ENCODE assay signal across 40 cellular contexts in the genomic region with DNA sequence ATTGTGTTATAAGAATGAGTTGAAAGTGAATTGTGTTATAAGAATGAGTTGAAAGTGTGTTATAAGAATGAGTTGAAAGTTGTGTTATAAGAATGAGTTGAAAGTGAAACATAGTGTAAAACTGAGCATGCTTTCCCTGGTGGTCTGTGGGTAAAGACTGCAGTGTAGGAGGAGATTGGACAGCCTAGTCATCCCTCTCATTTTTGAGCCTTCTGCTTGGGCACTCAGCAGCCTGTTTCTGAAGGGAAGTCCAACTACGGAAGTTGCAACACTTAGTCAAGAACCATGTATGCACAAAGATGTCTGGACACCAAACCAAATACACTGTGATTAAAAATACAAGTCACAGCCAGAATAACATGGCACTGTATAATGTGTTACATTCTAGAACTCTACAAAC.
DNase-seq lines count a peak whose midpoint lies in the region; ATAC-seq, FAIRE-seq and TF ChIP-seq lines count a peak whose summit lies in the region.
"Had no signal": no experiment of that assay in that cellular context is flagged by ENCODE, and none has a peak within 500 bp of the region (broad histone marks: within the 10 kb centered on the region; RNA-seq: fewer than 3 reads in every experiment).

No MANE protein-coding gene starts in this region.

- FAIRE-seq in GM12892 (lab: Jason Lieb, UNC) = peak; percentile 81
- FAIRE-seq: A549, RCC 7860 had no signal

- ATAC-seq in GM19455 (IDR thresholded peaks at IDR 0.05; ENCODE audit: unreplicated experiment) (peak; percentile 83), HG02981 (IDR thresholded peaks at IDR 0.05; ENCODE audit: unreplicated experiment) (peak; percentile 57)
- ATAC-seq: A549; gastroesophageal sphincter; left cardiac atrium; stimulated activated naive CD8-positive, alpha-beta T cell treated with anti-CD3 and anti-CD28 coated beads, Interleukin-15, Interleukin-2, amounts not matched to agents 100 U/mL and 50 U/mL, for 24 hours had no signal

- H3K36me3 ChIP-seq in tibial artery = no peaks in the 10 kb centered on the region
- H3K36me3 ChIP-seq: ascending aorta, cardiac muscle cell, esophagus squamous epithelium, gastroesophageal sphincter, ovary, vagina, WERI-Rb-1 had no signal

- no peaks in the 10 kb centered on the region for H3K4me1 ChIP-seq in tibial artery
- H3K4me1 ChIP-seq: A549, ascending aorta, esophagus squamous epithelium, testis, vagina had no signal

- no peaks in the 10 kb centered on the region for H3K36me3 Mint-ChIP-seq in CD14-positive monocyte
- H3K36me3 Mint-ChIP-seq: activated naive CD8-positive, alpha-beta T cell treated with anti-CD3 and anti-CD28 coated beads for 36 hours; CD8-positive, alpha-beta memory T cell had no signal

- intact Hi-C loops in CD14-positive monocyte (cut with micrococcal nuclease) (no loop called here), tibial artery (cut with DNase I; ENCODE audit: low total_unique reads) (no loop called here)

- no peak for TF ChIP-seq CTCF in NB4 (IDR thresholded peaks at IDR 0.05; ENCODE audit: low read depth, low read length)
- no peak for TF ChIP-seq CTCF in CD14-positive monocyte (IDR thresholded peaks at IDR 0.05)
- TF ChIP-seq CTCF in tibial artery (IDR thresholded peaks at IDR 0.05) = no peak

- no peak overlapping the region for H3K27ac ChIP-seq in tibial artery
- H3K27ac ChIP-seq: A549, ascending aorta, cardiac muscle cell, coronary artery, esophagus squamous epithelium, gastroesophageal sphincter, hepatocyte, ovary, testis, vagina, WERI-Rb-1 had no signal

- H3K27me3 Mint-ChIP-seq in CD14-positive monocyte (ENCODE audit: low read depth in 3 of 3) = peaks cover 0 to 1% (median 0%) of the 10 kb centered on the region in 3 donors
- H3K27me3 Mint-ChIP-seq: activated naive CD8-positive, alpha-beta T cell treated with anti-CD3 and anti-CD28 coated beads for 36 hours had no signal

- no peaks in the 10 kb centered on the region for H3K9me3 ChIP-seq in tibial artery
- H3K9me3 ChIP-seq: A549, ascending aorta, esophagus squamous epithelium, gastroesophageal sphincter, ovary, testis, vagina had no signal

- H3K27ac Mint-ChIP-seq in CD14-positive monocyte = no peak overlapping the region
- H3K27ac Mint-ChIP-seq: activated naive CD8-positive, alpha-beta T cell treated with anti-CD3 and anti-CD28 coated beads for 36 hours; B cell; CD8-positive, alpha-beta memory T cell; nephron progenitor cell had no signal

- H3K4me3 ChIP-seq in NB4 (ENCODE audit: low read depth, low read length) (no peak overlapping the region), tibial artery (no peak overlapping the region)
- H3K4me3 ChIP-seq: A549, ascending aorta, cardiac muscle cell, coronary artery, esophagus squamous epithelium, gastroesophageal sphincter, hepatocyte, ovary, testis, vagina had no signal

- no peaks in the 10 kb centered on the region for H3K27me3 ChIP-seq in tibial artery
- H3K27me3 ChIP-seq: ascending aorta, cardiac muscle cell, esophagus squamous epithelium, gastroesophageal sphincter, hepatocyte, ovary, testis, vagina had no signal

- H3K4me3 Mint-ChIP-seq in CD14-positive monocyte = no peak overlapping the region
- H3K4me3 Mint-ChIP-seq: activated naive CD8-positive, alpha-beta T cell treated with anti-CD3 and anti-CD28 coated beads for 36 hours; B cell; CD8-positive, alpha-beta memory T cell; nephron progenitor cell had no signal

- H3K4me1 Mint-ChIP-seq in CD14-positive monocyte = no peaks in the 10 kb centered on the region
- H3K4me1 Mint-ChIP-seq: activated naive CD8-positive, alpha-beta T cell treated with anti-CD3 and anti-CD28 coated beads for 36 hours; B cell; CD8-positive, alpha-beta memory T cell had no signal

- no peak for TF ChIP-seq POLR2A in GM12892 (IDR thresholded peaks at IDR 0.05; ENCODE audit: low read depth, low read length)
- TF ChIP-seq POLR2A in NB4 (IDR thresholded peaks at IDR 0.05; ENCODE audit: extremely low read depth, insufficient read length) = no peak

- no peak for DNase-seq in GM12892 (ENCODE audit: insufficient read length)
- peak; percentile 38 for DNase-seq in NB4 (ENCODE audit: low read depth)
- DNase-seq in dermis blood vessel endothelial cell = no peak
- DNase-seq in DMS79 (lab: John Stamatoyannopoulos, UW) = no peak
- DNase-seq in CD14-positive monocyte (ENCODE audit: low spot score) = no peak
- DNase-seq in tibial artery = no peak
- DNase-seq: activated CD4-positive, alpha-beta T cell treated with anti-CD3 and anti-CD28 coated beads for 48 hours; activated CD8-positive, alpha-beta memory T cell treated with anti-CD3 and anti-CD28 coated beads for 24 hours; activated effector memory CD4-positive, alpha-beta T cell treated with Interleukin-2 at 50 U/mL for 16 hours; activated naive CD8-positive, alpha-beta T cell treated with anti-CD3 and anti-CD28 coated beads for 36 hours; CD8-positive, alpha-beta memory T cell; DMS153; esophagus squamous epithelium; HCEC 1CT; Karpas-422; left cardiac atrium; mammary epithelial cell; NCI-H1092 treated with DMSO at 0.1 percent for 48 hours; NCI-H187; NCI-H2171; NCI-H524 treated with DMSO at 0.1 percent for 48 hours; nephron progenitor cell; ovary; SIG-M5; stimulated activated naive CD8-positive, alpha-beta T cell treated with anti-CD3 and anti-CD28 coated beads, Interleukin-15, Interleukin-2, amounts not matched to agents 100 U/mL and 50 U/mL, for 24 hours; SW 1271; T-helper 9 cell; testis; WERI-Rb-1 had no signal

- no peaks in the 10 kb centered on the region for H3K9me3 Mint-ChIP-seq in CD14-positive monocyte
- H3K9me3 Mint-ChIP-seq: activated naive CD8-positive, alpha-beta T cell treated with anti-CD3 and anti-CD28 coated beads for 36 hours; nephron progenitor cell had no signal
